Comparison of ENCODE assay signal across 18 cellular contexts in genomic region chr11:110184974-110185597, GRCh38.
A peak's percentile ranks its signal among the peaks of the same experiment; 100 is the strongest.
DNase-seq lines count a peak whose midpoint lies in the region; ATAC-seq and TF ChIP-seq lines count a peak whose summit lies in the region.
"Had no signal": no experiment of that assay in that cellular context is flagged by ENCODE, and none has a peak within 500 bp of the region (broad histone marks: within the 10 kb centered on the region; RNA-seq: fewer than 3 reads in every experiment).

No MANE protein-coding gene starts in this region.

- no peak overlapping the region for H3K4me3 ChIP-seq in gastrocnemius medialis
- H3K4me3 ChIP-seq: coronary artery, heart right ventricle, lower lobe of right lung had no signal

- TF ChIP-seq CTCF in brain (conservative IDR thresholded peaks at IDR 0.05): no peak
- no peak for TF ChIP-seq CTCF in gastrocnemius medialis (IDR thresholded peaks at IDR 0.05 in 4 of 5, conservative IDR thresholded peaks at IDR 0.05 in 1 of 5)
- TF ChIP-seq CTCF in GM10266 (IDR thresholded peaks at IDR 0.05; ENCODE audit: control insufficient read depth, insufficient read depth, low read depth, missing control alignments): no peak

- TF ChIP-seq POLR2A in gastrocnemius medialis (IDR thresholded peaks at IDR 0.05): no peak

- peaks cover 6% of the 10 kb centered on the region for H3K27me3 Mint-ChIP-seq in brain

- DNase-seq in LHCN-M2 (ENCODE audit: low read depth) (peak; percentile 90), globus pallidus (ENCODE audit: low spot score) (peak; percentile 33), gastrocnemius medialis (peak; percentile 25 to 50), DMS79 treated with DMSO at 0.1 percent for 48 hours (lab: John Stamatoyannopoulos, UW) (no peak), GM10266 (ENCODE audit: extremely low spot score) (no peak), activated gamma-delta T cell (lab: John Stamatoyannopoulos, UW) (no peak)
- DNase-seq in central memory CD4-positive, alpha-beta T cell: no peak
- DNase-seq: heart right ventricle; lower lobe of right lung; NCI-H1092; NCI-H524; stimulated activated CD4-positive, alpha-beta T cell treated with anti-CD3 and anti-CD28 coated beads, Interleukin-4, amount 100 ng/mL, for 24 hours had no signal

- H3K4me1 Mint-ChIP-seq in brain: peaks cover 28% of the 10 kb centered on the region

- intact Hi-C loops in gastrocnemius medialis (cut with DNase I; ENCODE audit: low total_unique reads): no loop called here

- H3K4me3 Mint-ChIP-seq in brain: no peak overlapping the region
- H3K4me3 Mint-ChIP-seq: stimulated activated naive CD8-positive, alpha-beta T cell treated with anti-CD3 and anti-CD28 coated beads, Interleukin-15, Interleukin-2, amounts not matched to agents 100 ng/mL and 50 ng/mL, for 24 hours had no signal

- peak overlapping the region in 1 of 4 donors; percentile 9 for H3K27ac ChIP-seq in gastrocnemius medialis
- H3K27ac ChIP-seq: coronary artery, heart right ventricle, HL-60, lower lobe of right lung, parathyroid adenoma had no signal

- no peaks in the 10 kb centered on the region for H3K9me3 ChIP-seq in gastrocnemius medialis
- H3K9me3 ChIP-seq: heart right ventricle, lower lobe of right lung had no signal

- H3K27ac Mint-ChIP-seq in brain: peak overlapping the region in 4 of 5 experiments; percentile 41 to 87 (median 68)
- H3K27ac Mint-ChIP-seq: stimulated activated naive CD8-positive, alpha-beta T cell treated with anti-CD3 and anti-CD28 coated beads, Interleukin-15, Interleukin-2, amounts not matched to agents 100 ng/mL and 50 ng/mL, for 24 hours had no signal

- in situ Hi-C loops in gastrocnemius medialis (cut with MboI; ENCODE audit: low sequenced_read_pairs in 4 of 4): loop anchor here in 1 of 4 donors (25.0 kb wide), 1 partner anchor 1052 kb away; the partner anchor contains the start of gene POU2AF2

- ATAC-seq in gastrocnemius medialis: peak; percentile 55 to 68
- ATAC-seq: activated CD4-positive, CD25-positive, alpha-beta regulatory T cell treated with anti-CD3 and anti-CD28 coated beads, Interleukin-2, amount 50 U/mL, for 24 hours; heart right ventricle; lower lobe of right lung had no signal

- no peaks in the 10 kb centered on the region for H3K36me3 ChIP-seq in gastrocnemius medialis
- H3K36me3 ChIP-seq: heart right ventricle, lower lobe of right lung had no signal

- H3K27me3 ChIP-seq in gastrocnemius medialis: no peaks in the 10 kb centered on the region
- H3K27me3 ChIP-seq: heart right ventricle had no signal

- peaks cover 18% of the 10 kb centered on the region for H3K36me3 Mint-ChIP-seq in brain

- H3K4me1 ChIP-seq in gastrocnemius medialis: no peaks in the 10 kb centered on the region
- H3K4me1 ChIP-seq: heart right ventricle, lower lobe of right lung, parathyroid adenoma had no signal

- H3K9me3 Mint-ChIP-seq in brain: peaks cover 0 to 3% (median 0%) of the 10 kb centered on the region in 5 experiments
- H3K9me3 Mint-ChIP-seq: stimulated activated naive CD8-positive, alpha-beta T cell treated with anti-CD3 and anti-CD28 coated beads, Interleukin-15, Interleukin-2, amounts not matched to agents 100 ng/mL and 50 ng/mL, for 24 hours had no signal

Comparison
In these comparisons a context has a peak if more than half of its experiments do, and no peak if none do; other contexts are left out.
1. DNase-seq: peak in LHCN-M2 (single experiment), globus pallidus (single experiment) and gastrocnemius medialis (2 of 2); none in DMS79 treated with DMSO at 0.1 percent for 48 hours (single experiment), central memory CD4-positive, alpha-beta T cell (single experiment), GM10266 (single experiment) and activated gamma-delta T cell (single experiment).